Comparison of ENCODE assay signal across 1 cellular context in the genomic region with DNA sequence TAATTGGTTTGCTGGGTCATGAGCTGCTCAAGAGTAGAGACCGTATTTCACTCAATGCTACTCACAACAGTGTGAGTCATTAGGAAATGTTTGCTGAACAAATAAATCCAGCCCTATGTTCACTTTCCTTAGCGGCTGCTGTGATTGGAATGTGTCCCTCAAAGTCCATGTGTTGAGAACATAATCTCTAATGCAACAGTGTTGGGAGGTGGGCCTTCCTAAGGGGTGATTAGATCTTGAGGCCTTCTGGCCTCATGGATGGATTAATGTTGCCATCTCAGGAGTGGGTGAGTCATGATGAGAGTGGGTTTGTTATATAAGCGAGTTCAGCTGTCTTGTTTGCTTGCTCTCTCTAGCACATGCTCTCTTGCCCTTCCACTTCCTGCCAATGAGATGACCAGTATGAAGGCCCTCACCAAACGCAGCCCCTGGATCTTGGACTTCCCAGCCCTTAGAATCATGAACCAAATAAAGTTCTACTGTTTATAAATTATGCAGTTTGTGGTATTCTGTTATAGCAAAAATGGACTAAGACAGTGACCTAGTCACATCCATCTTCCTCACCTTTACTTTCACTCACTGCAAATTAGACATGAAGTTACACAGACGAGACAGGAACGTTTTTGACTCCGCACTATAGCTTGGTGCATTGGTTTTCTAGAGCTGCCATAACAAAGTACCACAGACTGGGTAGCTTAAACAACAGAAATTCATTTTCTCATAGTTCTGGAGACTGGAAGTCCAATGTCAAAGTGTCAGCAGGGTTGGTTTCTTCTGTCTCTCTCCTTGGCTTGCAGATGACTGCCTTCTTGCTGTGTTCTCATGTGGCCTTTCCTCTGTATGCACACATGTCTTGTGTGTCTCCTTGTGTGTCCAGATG.
TF ChIP-seq lines count a peak whose summit lies in the region.

No MANE protein-coding gene starts in this region.

TF ChIP-seq in HepG2, 621 proteins besides CTCF, POLR2A, EP300 and RAD21 (continued from another document):
- TF ChIP-seq, protein P1, sequence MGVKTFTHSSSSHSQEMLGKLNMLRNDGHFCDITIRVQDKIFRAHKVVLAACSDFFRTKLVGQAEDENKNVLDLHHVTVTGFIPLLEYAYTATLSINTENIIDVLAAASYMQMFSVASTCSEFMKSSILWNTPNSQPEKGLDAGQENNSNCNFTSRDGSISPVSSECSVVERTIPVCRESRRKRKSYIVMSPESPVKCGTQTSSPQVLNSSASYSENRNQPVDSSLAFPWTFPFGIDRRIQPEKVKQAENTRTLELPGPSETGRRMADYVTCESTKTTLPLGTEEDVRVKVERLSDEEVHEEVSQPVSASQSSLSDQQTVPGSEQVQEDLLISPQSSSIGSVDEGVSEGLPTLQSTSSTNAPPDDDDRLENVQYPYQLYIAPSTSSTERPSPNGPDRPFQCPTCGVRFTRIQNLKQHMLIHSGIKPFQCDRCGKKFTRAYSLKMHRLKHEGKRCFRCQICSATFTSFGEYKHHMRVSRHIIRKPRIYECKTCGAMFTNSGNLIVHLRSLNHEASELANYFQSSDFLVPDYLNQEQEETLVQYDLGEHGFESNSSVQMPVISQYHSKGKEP (CRISPR knock-in tag; IDR thresholded peaks at IDR 0.05) = no peak
- TF ChIP-seq PLRG1 (conservative IDR thresholded peaks at IDR 0.05) (no peak), ZNF335 (CRISPR knock-in tag; IDR thresholded peaks at IDR 0.05) (peak; percentile 56; the same call in 1 of the 2 replicates), MZF1 (CRISPR knock-in tag; IDR thresholded peaks at IDR 0.05; ENCODE audit: borderline replicate concordance) (no peak), ZNF558 (CRISPR knock-in tag; IDR thresholded peaks at IDR 0.05; ENCODE audit: borderline replicate concordance) (peak; percentile 68; the same call in 1 of the 2 replicates), ZSCAN25 (CRISPR knock-in tag; IDR thresholded peaks at IDR 0.05) (peak; percentile 42), ZNF12 (CRISPR knock-in tag; IDR thresholded peaks at IDR 0.05) (0 out of 2 replicates have a peak, but pooled peaks have one; percentile 37), MXD4 (CRISPR knock-in tag; IDR thresholded peaks at IDR 0.05) (no peak; the same call in 1 of the 2 replicates)
- TF ChIP-seq, protein P2, sequence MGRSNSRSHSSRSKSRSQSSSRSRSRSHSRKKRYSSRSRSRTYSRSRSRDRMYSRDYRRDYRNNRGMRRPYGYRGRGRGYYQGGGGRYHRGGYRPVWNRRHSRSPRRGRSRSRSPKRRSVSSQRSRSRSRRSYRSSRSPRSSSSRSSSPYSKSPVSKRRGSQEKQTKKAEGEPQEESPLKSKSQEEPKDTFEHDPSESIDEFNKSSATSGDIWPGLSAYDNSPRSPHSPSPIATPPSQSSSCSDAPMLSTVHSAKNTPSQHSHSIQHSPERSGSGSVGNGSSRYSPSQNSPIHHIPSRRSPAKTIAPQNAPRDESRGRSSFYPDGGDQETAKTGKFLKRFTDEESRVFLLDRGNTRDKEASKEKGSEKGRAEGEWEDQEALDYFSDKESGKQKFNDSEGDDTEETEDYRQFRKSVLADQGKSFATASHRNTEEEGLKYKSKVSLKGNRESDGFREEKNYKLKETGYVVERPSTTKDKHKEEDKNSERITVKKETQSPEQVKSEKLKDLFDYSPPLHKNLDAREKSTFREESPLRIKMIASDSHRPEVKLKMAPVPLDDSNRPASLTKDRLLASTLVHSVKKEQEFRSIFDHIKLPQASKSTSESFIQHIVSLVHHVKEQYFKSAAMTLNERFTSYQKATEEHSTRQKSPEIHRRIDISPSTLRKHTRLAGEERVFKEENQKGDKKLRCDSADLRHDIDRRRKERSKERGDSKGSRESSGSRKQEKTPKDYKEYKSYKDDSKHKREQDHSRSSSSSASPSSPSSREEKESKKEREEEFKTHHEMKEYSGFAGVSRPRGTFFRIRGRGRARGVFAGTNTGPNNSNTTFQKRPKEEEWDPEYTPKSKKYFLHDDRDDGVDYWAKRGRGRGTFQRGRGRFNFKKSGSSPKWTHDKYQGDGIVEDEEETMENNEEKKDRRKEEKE (IDR thresholded peaks at IDR 0.05) = no peak
- TF ChIP-seq, protein P3, sequence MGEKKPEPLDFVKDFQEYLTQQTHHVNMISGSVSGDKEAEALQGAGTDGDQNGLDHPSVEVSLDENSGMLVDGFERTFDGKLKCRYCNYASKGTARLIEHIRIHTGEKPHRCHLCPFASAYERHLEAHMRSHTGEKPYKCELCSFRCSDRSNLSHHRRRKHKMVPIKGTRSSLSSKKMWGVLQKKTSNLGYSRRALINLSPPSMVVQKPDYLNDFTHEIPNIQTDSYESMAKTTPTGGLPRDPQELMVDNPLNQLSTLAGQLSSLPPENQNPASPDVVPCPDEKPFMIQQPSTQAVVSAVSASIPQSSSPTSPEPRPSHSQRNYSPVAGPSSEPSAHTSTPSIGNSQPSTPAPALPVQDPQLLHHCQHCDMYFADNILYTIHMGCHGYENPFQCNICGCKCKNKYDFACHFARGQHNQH (CRISPR knock-in tag; IDR thresholded peaks at IDR 0.05) = peak; percentile 95
- TF ChIP-seq, protein P4, sequence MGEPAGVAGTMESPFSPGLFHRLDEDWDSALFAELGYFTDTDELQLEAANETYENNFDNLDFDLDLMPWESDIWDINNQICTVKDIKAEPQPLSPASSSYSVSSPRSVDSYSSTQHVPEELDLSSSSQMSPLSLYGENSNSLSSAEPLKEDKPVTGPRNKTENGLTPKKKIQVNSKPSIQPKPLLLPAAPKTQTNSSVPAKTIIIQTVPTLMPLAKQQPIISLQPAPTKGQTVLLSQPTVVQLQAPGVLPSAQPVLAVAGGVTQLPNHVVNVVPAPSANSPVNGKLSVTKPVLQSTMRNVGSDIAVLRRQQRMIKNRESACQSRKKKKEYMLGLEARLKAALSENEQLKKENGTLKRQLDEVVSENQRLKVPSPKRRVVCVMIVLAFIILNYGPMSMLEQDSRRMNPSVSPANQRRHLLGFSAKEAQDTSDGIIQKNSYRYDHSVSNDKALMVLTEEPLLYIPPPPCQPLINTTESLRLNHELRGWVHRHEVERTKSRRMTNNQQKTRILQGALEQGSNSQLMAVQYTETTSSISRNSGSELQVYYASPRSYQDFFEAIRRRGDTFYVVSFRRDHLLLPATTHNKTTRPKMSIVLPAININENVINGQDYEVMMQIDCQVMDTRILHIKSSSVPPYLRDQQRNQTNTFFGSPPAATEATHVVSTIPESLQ (CRISPR knock-in tag; conservative IDR thresholded peaks at IDR 0.05) = no peak
- TF ChIP-seq, protein P5, sequence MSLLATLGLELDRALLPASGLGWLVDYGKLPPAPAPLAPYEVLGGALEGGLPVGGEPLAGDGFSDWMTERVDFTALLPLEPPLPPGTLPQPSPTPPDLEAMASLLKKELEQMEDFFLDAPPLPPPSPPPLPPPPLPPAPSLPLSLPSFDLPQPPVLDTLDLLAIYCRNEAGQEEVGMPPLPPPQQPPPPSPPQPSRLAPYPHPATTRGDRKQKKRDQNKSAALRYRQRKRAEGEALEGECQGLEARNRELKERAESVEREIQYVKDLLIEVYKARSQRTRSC (CRISPR knock-in tag; IDR thresholded peaks at IDR 0.05; ENCODE audit: low read depth) = no peak
- TF ChIP-seq, protein P6, sequence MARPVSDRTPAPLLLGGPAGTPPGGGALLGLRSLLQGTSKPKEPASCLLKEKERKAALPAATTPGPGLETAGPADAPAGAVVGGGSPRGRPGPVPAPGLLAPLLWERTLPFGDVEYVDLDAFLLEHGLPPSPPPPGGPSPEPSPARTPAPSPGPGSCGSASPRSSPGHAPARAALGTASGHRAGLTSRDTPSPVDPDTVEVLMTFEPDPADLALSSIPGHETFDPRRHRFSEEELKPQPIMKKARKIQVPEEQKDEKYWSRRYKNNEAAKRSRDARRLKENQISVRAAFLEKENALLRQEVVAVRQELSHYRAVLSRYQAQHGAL (CRISPR knock-in tag; IDR thresholded peaks at IDR 0.05; ENCODE audit: not compliant biosample characterization) = peak; percentile 70
- TF ChIP-seq, protein P7, sequence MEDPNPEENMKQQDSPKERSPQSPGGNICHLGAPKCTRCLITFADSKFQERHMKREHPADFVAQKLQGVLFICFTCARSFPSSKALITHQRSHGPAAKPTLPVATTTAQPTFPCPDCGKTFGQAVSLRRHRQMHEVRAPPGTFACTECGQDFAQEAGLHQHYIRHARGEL (CRISPR knock-in tag; IDR thresholded peaks at IDR 0.05) = no peak
- TF ChIP-seq, protein P8, sequence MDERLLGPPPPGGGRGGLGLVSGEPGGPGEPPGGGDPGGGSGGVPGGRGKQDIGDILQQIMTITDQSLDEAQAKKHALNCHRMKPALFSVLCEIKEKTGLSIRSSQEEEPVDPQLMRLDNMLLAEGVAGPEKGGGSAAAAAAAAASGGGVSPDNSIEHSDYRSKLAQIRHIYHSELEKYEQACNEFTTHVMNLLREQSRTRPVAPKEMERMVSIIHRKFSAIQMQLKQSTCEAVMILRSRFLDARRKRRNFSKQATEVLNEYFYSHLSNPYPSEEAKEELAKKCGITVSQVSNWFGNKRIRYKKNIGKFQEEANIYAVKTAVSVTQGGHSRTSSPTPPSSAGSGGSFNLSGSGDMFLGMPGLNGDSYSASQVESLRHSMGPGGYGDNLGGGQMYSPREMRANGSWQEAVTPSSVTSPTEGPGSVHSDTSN (CRISPR knock-in tag; IDR thresholded peaks at IDR 0.05) = no peak; the same call in 1 of the 2 replicates
TF ChIP-seq in HepG2: peak in this region for 315.
